In the genomic region with DNA sequence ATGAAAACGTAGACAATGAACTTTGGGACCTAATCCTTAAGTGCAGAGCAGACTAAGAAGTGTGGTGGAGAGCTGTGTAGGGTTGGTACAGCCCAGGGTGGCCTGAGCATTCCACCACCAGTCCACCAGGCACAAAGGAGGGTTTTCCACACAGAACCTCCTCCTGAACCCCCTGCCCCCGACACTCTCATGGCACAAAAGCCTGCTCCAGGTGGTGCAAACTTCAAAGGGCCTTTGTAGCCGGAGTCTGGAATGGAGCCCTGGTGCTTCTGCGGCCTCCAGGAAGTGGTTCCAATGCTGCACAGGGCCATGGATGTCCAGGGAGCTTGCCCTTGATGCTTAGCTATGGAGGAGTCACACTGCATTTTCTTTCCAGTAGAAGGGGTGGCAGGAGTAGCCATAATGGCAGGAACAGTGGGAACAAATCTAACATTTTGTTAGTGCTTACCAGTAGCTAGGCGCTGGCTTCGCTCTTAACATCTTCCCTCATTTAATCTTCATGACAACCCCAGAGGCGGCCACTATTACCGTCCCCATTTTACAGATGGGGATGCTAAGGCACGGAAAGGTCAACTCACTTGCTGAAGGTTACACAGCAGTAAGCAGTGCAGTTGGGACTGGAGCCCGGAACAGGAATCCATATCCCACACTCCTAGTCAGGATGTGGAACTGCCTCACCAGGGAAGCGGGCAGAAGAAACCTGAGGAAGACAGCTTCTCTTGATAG, we compare ENCODE assay signal across 1 cellular context.
TF ChIP-seq lines count a peak whose summit lies in the region.

No MANE protein-coding gene starts in this region.

TF ChIP-seq in HepG2, 621 proteins besides CTCF, POLR2A, EP300 and RAD21:
- TF ChIP-seq, protein P1, sequence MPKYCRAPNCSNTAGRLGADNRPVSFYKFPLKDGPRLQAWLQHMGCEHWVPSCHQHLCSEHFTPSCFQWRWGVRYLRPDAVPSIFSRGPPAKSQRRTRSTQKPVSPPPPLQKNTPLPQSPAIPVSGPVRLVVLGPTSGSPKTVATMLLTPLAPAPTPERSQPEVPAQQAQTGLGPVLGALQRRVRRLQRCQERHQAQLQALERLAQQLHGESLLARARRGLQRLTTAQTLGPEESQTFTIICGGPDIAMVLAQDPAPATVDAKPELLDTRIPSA (CRISPR knock-in tag; IDR thresholded peaks at IDR 0.05; ENCODE audit: borderline replicate concordance) = no peak
- TF ChIP-seq, protein P2, sequence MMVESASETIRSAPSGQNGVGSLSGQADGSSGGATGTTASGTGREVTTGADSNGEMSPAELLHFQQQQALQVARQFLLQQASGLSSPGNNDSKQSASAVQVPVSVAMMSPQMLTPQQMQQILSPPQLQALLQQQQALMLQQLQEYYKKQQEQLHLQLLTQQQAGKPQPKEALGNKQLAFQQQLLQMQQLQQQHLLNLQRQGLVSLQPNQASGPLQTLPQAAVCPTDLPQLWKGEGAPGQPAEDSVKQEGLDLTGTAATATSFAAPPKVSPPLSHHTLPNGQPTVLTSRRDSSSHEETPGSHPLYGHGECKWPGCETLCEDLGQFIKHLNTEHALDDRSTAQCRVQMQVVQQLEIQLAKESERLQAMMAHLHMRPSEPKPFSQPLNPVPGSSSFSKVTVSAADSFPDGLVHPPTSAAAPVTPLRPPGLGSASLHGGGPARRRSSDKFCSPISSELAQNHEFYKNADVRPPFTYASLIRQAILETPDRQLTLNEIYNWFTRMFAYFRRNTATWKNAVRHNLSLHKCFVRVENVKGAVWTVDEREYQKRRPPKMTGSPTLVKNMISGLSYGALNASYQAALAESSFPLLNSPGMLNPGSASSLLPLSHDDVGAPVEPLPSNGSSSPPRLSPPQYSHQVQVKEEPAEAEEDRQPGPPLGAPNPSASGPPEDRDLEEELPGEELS (CRISPR knock-in tag; IDR thresholded peaks at IDR 0.05) = no peak
- TF ChIP-seq ZNF629 (CRISPR knock-in tag; conservative IDR thresholded peaks at IDR 0.05) (peak; percentile 69), ZNF839 (CRISPR knock-in tag; IDR thresholded peaks at IDR 0.05; ENCODE audit: borderline replicate concordance) (no peak), ELF4 (CRISPR knock-in tag; IDR thresholded peaks at IDR 0.05; ENCODE audit: borderline replicate concordance) (no peak), ZNF512 (CRISPR knock-in tag; IDR thresholded peaks at IDR 0.05) (no peak)
